ENCODE assay signal across 3 cellular contexts in the genomic region with DNA sequence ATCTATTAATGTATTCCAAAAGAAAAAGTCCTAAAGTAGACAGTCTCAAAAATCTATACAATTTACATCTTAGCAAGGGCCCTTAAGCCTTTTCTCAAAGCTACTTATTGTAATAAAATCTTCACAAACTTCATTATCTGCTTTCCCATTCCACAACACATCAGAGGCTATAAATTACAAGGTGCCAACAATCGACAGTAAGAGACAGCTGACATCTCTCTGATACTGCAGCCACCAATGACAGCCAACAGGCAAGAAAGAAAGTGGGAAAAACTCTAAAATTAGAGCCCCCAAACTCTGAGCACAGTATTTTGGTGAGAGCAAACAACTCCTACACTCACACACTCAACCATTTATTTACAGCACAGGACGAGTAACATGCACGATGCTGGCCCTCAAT.
TF ChIP-seq lines count a peak whose summit lies in the region.

No MANE protein-coding gene starts in this region.

TF ChIP-seq in A549, 52 proteins besides CTCF, POLR2A, EP300 and RAD21:
- TF ChIP-seq NR3C1 (IDR thresholded peaks at IDR 0.05): no peak
- no peak for TF ChIP-seq RFX5 (IDR thresholded peaks at IDR 0.05)
- no peak for TF ChIP-seq CBX8 (IDR thresholded peaks at IDR 0.05)
- no peak for TF ChIP-seq ZNF302 (CRISPR knock-in tag; IDR thresholded peaks at IDR 0.05)
- TF ChIP-seq, protein P1, sequence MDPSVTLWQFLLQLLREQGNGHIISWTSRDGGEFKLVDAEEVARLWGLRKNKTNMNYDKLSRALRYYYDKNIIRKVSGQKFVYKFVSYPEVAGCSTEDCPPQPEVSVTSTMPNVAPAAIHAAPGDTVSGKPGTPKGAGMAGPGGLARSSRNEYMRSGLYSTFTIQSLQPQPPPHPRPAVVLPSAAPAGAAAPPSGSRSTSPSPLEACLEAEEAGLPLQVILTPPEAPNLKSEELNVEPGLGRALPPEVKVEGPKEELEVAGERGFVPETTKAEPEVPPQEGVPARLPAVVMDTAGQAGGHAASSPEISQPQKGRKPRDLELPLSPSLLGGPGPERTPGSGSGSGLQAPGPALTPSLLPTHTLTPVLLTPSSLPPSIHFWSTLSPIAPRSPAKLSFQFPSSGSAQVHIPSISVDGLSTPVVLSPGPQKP (IDR thresholded peaks at IDR 0.05; ENCODE audit: low read depth, low read length): no peak
- no peak for TF ChIP-seq TFCP2L1 (CRISPR knock-in tag; IDR thresholded peaks at IDR 0.05)
- TF ChIP-seq GATA3 (IDR thresholded peaks at IDR 0.05; ENCODE audit: borderline replicate concordance): no peak
- no peak for TF ChIP-seq SMC3 (IDR thresholded peaks at IDR 0.05)
- no peak for TF ChIP-seq CEBPB (IDR thresholded peaks at IDR 0.05)
- TF ChIP-seq, protein P2, sequence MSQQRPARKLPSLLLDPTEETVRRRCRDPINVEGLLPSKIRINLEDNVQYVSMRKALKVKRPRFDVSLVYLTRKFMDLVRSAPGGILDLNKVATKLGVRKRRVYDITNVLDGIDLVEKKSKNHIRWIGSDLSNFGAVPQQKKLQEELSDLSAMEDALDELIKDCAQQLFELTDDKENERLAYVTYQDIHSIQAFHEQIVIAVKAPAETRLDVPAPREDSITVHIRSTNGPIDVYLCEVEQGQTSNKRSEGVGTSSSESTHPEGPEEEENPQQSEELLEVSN (IDR thresholded peaks at IDR 0.05; ENCODE audit: borderline replicate concordance, low read depth): no peak
- no peak for TF ChIP-seq KDM1A (IDR thresholded peaks at IDR 0.05; ENCODE audit: low read depth)

TF ChIP-seq in HEK293, 187 proteins besides CTCF, POLR2A, EP300 and RAD21:
- TF ChIP-seq PRDM1 (tag by site-specific recombination; IDR thresholded peaks at IDR 0.05) (0 out of 2 replicates have a peak, but pooled peaks have one; percentile 16), ZNF670 (tag by site-specific recombination; IDR thresholded peaks at IDR 0.05; ENCODE audit: low read depth) (no peak)

TF ChIP-seq in K562, 482 proteins besides CTCF, POLR2A, EP300 and RAD21 (continues in another document):
- TF ChIP-seq SMARCA4 (IDR thresholded peaks at IDR 0.05): peak; percentile 24; the same call in 1 of the 2 replicates
- peak; percentile 97 for TF ChIP-seq MEIS2 (IDR thresholded peaks at IDR 0.05; ENCODE audit: partially characterized antibody)
- TF ChIP-seq DPF2 (IDR thresholded peaks at IDR 0.05): 0 out of 2 replicates have a peak, but pooled peaks have one; percentile 36
- TF ChIP-seq EGR1 (conservative IDR thresholded peaks at IDR 0.05): no peak
- TF ChIP-seq ZFP36 (IDR thresholded peaks at IDR 0.05; ENCODE audit: low read depth, low read length, partially characterized antibody): no peak
- TF ChIP-seq PYGO2 (tag; IDR thresholded peaks at IDR 0.05): no peak
- TF ChIP-seq TAF9B (IDR thresholded peaks at IDR 0.05; ENCODE audit: partially characterized antibody): peak; percentile 26
- TF ChIP-seq NCOA6 (IDR thresholded peaks at IDR 0.05): no peak
- TF ChIP-seq CBFA2T3 (IDR thresholded peaks at IDR 0.05): peak; percentile 78
- TF ChIP-seq TAL1 (IDR thresholded peaks at IDR 0.05): peak; percentile 58
- TF ChIP-seq MTA2 (IDR thresholded peaks at IDR 0.05; ENCODE audit: low read depth): peak; percentile 47; the same call in 1 of the 2 replicates
- peak in 1 of 2 experiments; percentile 12; a peak in 1 of 4 replicates for TF ChIP-seq RCOR1 (IDR thresholded peaks at IDR 0.05; ENCODE audit: borderline replicate concordance in 1 of 2, low read depth in 2 of 2, low read length in 2 of 2)
- no peak for TF ChIP-seq NR1H2 (CRISPR knock-in tag; IDR thresholded peaks at IDR 0.05)
- no peak for TF ChIP-seq JUND (IDR thresholded peaks at IDR 0.05; ENCODE audit: borderline replicate concordance, low read depth, low read length)
- TF ChIP-seq JUND (tag; IDR thresholded peaks at IDR 0.05; ENCODE audit: borderline replicate concordance, low read depth, low read length): 0 out of 3 replicates have a peak, but pooled peaks have one; percentile 22
- no peak for TF ChIP-seq DIDO1 (tag; IDR thresholded peaks at IDR 0.05; ENCODE audit: low read depth)
- TF ChIP-seq, protein P3, sequence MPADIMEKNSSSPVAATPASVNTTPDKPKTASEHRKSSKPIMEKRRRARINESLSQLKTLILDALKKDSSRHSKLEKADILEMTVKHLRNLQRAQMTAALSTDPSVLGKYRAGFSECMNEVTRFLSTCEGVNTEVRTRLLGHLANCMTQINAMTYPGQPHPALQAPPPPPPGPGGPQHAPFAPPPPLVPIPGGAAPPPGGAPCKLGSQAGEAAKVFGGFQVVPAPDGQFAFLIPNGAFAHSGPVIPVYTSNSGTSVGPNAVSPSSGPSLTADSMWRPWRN (IDR thresholded peaks at IDR 0.05; ENCODE audit: low read depth): no peak
- no peak for TF ChIP-seq ETS2 (tag; IDR thresholded peaks at IDR 0.05; ENCODE audit: borderline replicate concordance, poor library complexity, severe bottlenecking)
- TF ChIP-seq SIN3B (IDR thresholded peaks at IDR 0.05; ENCODE audit: low read depth): no peak
- no peak for TF ChIP-seq HDAC3 (IDR thresholded peaks at IDR 0.05; ENCODE audit: borderline replicate concordance, partially characterized antibody)
- TF ChIP-seq, protein P4, sequence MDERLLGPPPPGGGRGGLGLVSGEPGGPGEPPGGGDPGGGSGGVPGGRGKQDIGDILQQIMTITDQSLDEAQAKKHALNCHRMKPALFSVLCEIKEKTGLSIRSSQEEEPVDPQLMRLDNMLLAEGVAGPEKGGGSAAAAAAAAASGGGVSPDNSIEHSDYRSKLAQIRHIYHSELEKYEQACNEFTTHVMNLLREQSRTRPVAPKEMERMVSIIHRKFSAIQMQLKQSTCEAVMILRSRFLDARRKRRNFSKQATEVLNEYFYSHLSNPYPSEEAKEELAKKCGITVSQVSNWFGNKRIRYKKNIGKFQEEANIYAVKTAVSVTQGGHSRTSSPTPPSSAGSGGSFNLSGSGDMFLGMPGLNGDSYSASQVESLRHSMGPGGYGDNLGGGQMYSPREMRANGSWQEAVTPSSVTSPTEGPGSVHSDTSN (CRISPR knock-in tag; IDR thresholded peaks at IDR 0.05; ENCODE audit: low read depth): peak; percentile 29; the same call in 1 of the 2 replicates
- TF ChIP-seq, protein P4 (tag; conservative IDR thresholded peaks at IDR 0.05; ENCODE audit: low read depth): peak; percentile 92
- TF ChIP-seq, protein P5, sequence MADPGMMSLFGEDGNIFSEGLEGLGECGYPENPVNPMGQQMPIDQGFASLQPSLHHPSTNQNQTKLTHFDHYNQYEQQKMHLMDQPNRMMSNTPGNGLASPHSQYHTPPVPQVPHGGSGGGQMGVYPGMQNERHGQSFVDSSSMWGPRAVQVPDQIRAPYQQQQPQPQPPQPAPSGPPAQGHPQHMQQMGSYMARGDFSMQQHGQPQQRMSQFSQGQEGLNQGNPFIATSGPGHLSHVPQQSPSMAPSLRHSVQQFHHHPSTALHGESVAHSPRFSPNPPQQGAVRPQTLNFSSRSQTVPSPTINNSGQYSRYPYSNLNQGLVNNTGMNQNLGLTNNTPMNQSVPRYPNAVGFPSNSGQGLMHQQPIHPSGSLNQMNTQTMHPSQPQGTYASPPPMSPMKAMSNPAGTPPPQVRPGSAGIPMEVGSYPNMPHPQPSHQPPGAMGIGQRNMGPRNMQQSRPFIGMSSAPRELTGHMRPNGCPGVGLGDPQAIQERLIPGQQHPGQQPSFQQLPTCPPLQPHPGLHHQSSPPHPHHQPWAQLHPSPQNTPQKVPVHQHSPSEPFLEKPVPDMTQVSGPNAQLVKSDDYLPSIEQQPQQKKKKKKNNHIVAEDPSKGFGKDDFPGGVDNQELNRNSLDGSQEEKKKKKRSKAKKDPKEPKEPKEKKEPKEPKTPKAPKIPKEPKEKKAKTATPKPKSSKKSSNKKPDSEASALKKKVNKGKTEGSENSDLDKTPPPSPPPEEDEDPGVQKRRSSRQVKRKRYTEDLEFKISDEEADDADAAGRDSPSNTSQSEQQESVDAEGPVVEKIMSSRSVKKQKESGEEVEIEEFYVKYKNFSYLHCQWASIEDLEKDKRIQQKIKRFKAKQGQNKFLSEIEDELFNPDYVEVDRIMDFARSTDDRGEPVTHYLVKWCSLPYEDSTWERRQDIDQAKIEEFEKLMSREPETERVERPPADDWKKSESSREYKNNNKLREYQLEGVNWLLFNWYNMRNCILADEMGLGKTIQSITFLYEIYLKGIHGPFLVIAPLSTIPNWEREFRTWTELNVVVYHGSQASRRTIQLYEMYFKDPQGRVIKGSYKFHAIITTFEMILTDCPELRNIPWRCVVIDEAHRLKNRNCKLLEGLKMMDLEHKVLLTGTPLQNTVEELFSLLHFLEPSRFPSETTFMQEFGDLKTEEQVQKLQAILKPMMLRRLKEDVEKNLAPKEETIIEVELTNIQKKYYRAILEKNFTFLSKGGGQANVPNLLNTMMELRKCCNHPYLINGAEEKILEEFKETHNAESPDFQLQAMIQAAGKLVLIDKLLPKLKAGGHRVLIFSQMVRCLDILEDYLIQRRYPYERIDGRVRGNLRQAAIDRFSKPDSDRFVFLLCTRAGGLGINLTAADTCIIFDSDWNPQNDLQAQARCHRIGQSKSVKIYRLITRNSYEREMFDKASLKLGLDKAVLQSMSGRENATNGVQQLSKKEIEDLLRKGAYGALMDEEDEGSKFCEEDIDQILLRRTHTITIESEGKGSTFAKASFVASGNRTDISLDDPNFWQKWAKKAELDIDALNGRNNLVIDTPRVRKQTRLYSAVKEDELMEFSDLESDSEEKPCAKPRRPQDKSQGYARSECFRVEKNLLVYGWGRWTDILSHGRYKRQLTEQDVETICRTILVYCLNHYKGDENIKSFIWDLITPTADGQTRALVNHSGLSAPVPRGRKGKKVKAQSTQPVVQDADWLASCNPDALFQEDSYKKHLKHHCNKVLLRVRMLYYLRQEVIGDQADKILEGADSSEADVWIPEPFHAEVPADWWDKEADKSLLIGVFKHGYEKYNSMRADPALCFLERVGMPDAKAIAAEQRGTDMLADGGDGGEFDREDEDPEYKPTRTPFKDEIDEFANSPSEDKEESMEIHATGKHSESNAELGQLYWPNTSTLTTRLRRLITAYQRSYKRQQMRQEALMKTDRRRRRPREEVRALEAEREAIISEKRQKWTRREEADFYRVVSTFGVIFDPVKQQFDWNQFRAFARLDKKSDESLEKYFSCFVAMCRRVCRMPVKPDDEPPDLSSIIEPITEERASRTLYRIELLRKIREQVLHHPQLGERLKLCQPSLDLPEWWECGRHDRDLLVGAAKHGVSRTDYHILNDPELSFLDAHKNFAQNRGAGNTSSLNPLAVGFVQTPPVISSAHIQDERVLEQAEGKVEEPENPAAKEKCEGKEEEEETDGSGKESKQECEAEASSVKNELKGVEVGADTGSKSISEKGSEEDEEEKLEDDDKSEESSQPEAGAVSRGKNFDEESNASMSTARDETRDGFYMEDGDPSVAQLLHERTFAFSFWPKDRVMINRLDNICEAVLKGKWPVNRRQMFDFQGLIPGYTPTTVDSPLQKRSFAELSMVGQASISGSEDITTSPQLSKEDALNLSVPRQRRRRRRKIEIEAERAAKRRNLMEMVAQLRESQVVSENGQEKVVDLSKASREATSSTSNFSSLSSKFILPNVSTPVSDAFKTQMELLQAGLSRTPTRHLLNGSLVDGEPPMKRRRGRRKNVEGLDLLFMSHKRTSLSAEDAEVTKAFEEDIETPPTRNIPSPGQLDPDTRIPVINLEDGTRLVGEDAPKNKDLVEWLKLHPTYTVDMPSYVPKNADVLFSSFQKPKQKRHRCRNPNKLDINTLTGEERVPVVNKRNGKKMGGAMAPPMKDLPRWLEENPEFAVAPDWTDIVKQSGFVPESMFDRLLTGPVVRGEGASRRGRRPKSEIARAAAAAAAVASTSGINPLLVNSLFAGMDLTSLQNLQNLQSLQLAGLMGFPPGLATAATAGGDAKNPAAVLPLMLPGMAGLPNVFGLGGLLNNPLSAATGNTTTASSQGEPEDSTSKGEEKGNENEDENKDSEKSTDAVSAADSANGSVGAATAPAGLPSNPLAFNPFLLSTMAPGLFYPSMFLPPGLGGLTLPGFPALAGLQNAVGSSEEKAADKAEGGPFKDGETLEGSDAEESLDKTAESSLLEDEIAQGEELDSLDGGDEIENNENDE (IDR thresholded peaks at IDR 0.05; ENCODE audit: low read depth, low read length): no peak
- TF ChIP-seq, protein P6, sequence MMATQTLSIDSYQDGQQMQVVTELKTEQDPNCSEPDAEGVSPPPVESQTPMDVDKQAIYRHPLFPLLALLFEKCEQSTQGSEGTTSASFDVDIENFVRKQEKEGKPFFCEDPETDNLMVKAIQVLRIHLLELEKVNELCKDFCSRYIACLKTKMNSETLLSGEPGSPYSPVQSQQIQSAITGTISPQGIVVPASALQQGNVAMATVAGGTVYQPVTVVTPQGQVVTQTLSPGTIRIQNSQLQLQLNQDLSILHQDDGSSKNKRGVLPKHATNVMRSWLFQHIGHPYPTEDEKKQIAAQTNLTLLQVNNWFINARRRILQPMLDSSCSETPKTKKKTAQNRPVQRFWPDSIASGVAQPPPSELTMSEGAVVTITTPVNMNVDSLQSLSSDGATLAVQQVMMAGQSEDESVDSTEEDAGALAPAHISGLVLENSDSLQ (IDR thresholded peaks at IDR 0.05): peak; percentile 91
- no peak for TF ChIP-seq FOXA1 (IDR thresholded peaks at IDR 0.05; ENCODE audit: borderline replicate concordance)
- TF ChIP-seq NFE2 (IDR thresholded peaks at IDR 0.05; ENCODE audit: low read depth): no peak
- TF ChIP-seq ARID1B (IDR thresholded peaks at IDR 0.05): peak; percentile 77
- no peak for TF ChIP-seq ZNF140 (CRISPR knock-in tag; IDR thresholded peaks at IDR 0.05)
- TF ChIP-seq TCF3 (CRISPR knock-in tag; IDR thresholded peaks at IDR 0.05): peak; percentile 74
- TF ChIP-seq, protein P7, sequence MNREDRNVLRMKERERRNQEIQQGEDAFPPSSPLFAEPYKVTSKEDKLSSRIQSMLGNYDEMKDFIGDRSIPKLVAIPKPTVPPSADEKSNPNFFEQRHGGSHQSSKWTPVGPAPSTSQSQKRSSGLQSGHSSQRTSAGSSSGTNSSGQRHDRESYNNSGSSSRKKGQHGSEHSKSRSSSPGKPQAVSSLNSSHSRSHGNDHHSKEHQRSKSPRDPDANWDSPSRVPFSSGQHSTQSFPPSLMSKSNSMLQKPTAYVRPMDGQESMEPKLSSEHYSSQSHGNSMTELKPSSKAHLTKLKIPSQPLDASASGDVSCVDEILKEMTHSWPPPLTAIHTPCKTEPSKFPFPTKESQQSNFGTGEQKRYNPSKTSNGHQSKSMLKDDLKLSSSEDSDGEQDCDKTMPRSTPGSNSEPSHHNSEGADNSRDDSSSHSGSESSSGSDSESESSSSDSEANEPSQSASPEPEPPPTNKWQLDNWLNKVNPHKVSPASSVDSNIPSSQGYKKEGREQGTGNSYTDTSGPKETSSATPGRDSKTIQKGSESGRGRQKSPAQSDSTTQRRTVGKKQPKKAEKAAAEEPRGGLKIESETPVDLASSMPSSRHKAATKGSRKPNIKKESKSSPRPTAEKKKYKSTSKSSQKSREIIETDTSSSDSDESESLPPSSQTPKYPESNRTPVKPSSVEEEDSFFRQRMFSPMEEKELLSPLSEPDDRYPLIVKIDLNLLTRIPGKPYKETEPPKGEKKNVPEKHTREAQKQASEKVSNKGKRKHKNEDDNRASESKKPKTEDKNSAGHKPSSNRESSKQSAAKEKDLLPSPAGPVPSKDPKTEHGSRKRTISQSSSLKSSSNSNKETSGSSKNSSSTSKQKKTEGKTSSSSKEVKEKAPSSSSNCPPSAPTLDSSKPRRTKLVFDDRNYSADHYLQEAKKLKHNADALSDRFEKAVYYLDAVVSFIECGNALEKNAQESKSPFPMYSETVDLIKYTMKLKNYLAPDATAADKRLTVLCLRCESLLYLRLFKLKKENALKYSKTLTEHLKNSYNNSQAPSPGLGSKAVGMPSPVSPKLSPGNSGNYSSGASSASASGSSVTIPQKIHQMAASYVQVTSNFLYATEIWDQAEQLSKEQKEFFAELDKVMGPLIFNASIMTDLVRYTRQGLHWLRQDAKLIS (CRISPR knock-in tag; IDR thresholded peaks at IDR 0.05): no peak
- no peak for TF ChIP-seq PHF20 (IDR thresholded peaks at IDR 0.05; ENCODE audit: partially characterized antibody)
